9 cellular contexts compared by ENCODE assay signal in the genomic region with DNA sequence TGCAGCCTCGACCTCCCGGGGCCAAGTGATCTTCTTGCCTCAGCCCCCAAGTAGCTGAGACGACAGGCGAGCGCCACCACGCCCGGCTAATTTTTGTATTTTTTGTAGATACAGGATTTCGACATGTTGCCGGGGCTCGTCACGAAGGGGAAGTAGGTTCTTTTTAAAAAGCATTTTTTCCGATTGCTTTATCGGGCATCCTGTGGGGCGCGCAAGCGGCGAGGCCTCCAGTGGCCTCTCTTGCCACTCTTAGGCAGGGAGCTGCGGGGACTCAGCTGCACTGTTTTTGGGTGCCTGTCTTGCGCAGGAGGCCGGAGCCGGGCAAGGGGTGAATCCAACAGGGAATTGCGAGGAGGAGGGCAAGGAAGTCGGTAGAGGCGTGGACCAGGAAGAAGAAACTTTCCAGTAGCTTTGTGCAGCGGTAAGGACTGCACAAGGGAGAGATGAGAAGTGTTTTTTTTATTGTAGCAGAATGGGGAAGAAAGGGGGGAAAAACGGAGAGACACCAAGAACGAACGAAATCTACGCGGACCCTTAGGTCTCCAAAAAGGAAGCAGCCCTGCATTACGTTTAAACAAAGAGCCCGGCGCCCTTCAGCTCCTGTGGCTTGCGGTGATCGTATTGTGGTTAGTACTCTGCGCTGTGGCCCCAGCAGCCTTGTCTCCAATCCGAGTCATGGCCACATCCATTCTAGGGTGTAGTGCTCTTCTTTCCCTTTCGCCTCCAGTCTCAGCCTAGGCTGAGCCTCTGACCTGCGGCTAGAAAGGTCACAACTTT.
A peak's percentile ranks its signal among the peaks of the same experiment; 100 is the strongest.
DNase-seq lines count a peak whose midpoint lies in the region; ATAC-seq and TF ChIP-seq lines count a peak whose summit lies in the region.
"Had no signal": no experiment of that assay in that cellular context is flagged by ENCODE, and none has a peak within 500 bp of the region (broad histone marks: within the 10 kb centered on the region; RNA-seq: fewer than 3 reads in every experiment).

No MANE protein-coding gene starts in this region.

- peak overlapping the region in 6 of 7 donors; percentile 13 to 84 (median 62) for H3K27ac Mint-ChIP-seq in CD4-positive, alpha-beta memory T cell
- peak overlapping the region; percentile 60 to 79 for H3K27ac Mint-ChIP-seq in effector memory CD8-positive, alpha-beta T cell
- no peak overlapping the region for H3K27ac Mint-ChIP-seq in HFFc6

- CTCF ChIA-PET in CD4-positive, alpha-beta memory T cell (lab: Charles Lee; ENCODE audit: partially characterized antibody): interaction anchor here (0.8 to 1.0 kb wide), 2 partner anchors 16 to 18 kb away, joined by 3 read pairs; no protein-coding TSS in a partner anchor

- H3K4me1 ChIP-seq in CD4-positive, alpha-beta memory T cell (ENCODE audit: insufficient read depth, low read length): peaks cover 15% of the 10 kb centered on the region
- no peaks in the 10 kb centered on the region for H3K4me1 ChIP-seq in psoas muscle
- H3K4me1 ChIP-seq: adrenal gland had no signal

- POLR2A ChIA-PET in CD4-positive, alpha-beta memory T cell (lab: Charles Lee; ENCODE audit: partially characterized antibody): interaction anchor here (0.8 to 2.4 kb wide), 4 partner anchors 11 to 55 kb away, joined by 3 to 20 read pairs (median 7); no protein-coding TSS in a partner anchor

- H3K36me3 Mint-ChIP-seq in CD4-positive, alpha-beta memory T cell: no peaks in the 10 kb centered on the region
- H3K36me3 Mint-ChIP-seq in effector memory CD8-positive, alpha-beta T cell (ENCODE audit: insufficient read depth): peaks cover 14% of the 10 kb centered on the region
- H3K36me3 Mint-ChIP-seq in HFFc6 (ENCODE audit: low read depth): no peaks in the 10 kb centered on the region

- peak; percentile 55 to 72 (median 56) for DNase-seq in CD4-positive, alpha-beta memory T cell
- DNase-seq in activated CD4-positive, alpha-beta T cell treated with anti-CD3 and anti-CD28 coated beads for 4 hours: peak; percentile 28 to 49
- peak; percentile 53 to 55 (median 55) for DNase-seq in effector memory CD8-positive, alpha-beta T cell
- DNase-seq in psoas muscle (no peak), NCI-H1417 (lab: John Stamatoyannopoulos, UW) (no peak), HFFc6 (no peak), NCI-H2081 treated with DMSO at 0.1 percent for 48 hours (lab: John Stamatoyannopoulos, UW) (no peak)

- intact Hi-C loops in CD4-positive, alpha-beta memory T cell (cut with micrococcal nuclease): no loop called here
- intact Hi-C loops in psoas muscle (cut with DNase I): no loop called here

- H3K27ac ChIP-seq in CD4-positive, alpha-beta memory T cell (ENCODE audit: low read depth, low read length): no peak overlapping the region
- H3K27ac ChIP-seq in psoas muscle: no peak overlapping the region

- WGBS in psoas muscle, 3 donors: 49 to 56% (median 53%) methylated on average over 39 of the region's 39 CpGs

- peaks cover 12 to 19% (median 16%) of the 10 kb centered on the region in 4 donors for H3K4me1 Mint-ChIP-seq in CD4-positive, alpha-beta memory T cell
- H3K4me1 Mint-ChIP-seq in effector memory CD8-positive, alpha-beta T cell (ENCODE audit: low read depth in 2 of 2): peaks cover 24 to 28% of the 10 kb centered on the region in 2 donors
- H3K4me1 Mint-ChIP-seq in HFFc6 (ENCODE audit: low read depth): no peaks in the 10 kb centered on the region

- no peak for TF ChIP-seq CTCF in psoas muscle (IDR thresholded peaks at IDR 0.05)
- no peak for TF ChIP-seq CTCF in HFFc6 (IDR thresholded peaks at IDR 0.05)

- peak overlapping the region; percentile 75 to 99 (median 93) for H3K4me3 Mint-ChIP-seq in CD4-positive, alpha-beta memory T cell
- peak overlapping the region; percentile 84 to 85 for H3K4me3 Mint-ChIP-seq in effector memory CD8-positive, alpha-beta T cell
- no peak overlapping the region for H3K4me3 Mint-ChIP-seq in HFFc6

- no peaks in the 10 kb centered on the region for H3K9me3 ChIP-seq in CD4-positive, alpha-beta memory T cell (ENCODE audit: control insufficient read depth in 1 of 2, low read length in 2 of 2)
- H3K9me3 ChIP-seq in psoas muscle: no peaks in the 10 kb centered on the region
- H3K9me3 ChIP-seq: adrenal gland had no signal

- H3K9me3 Mint-ChIP-seq in CD4-positive, alpha-beta memory T cell: peaks cover 0 to 2% (median 0%) of the 10 kb centered on the region in 8 donors
- H3K9me3 Mint-ChIP-seq in effector memory CD8-positive, alpha-beta T cell: no peaks in the 10 kb centered on the region
- H3K9me3 Mint-ChIP-seq in HFFc6: no peaks in the 10 kb centered on the region

- ATAC-seq in HG02798 (IDR thresholded peaks at IDR 0.05; ENCODE audit: poor library complexity, unreplicated experiment) (peak; percentile 55), psoas muscle (no peak)
- ATAC-seq in effector memory CD8-positive, alpha-beta T cell (replicated peaks): peak; percentile 92

- peaks cover 2 to 7% of the 10 kb centered on the region in 2 donors for H3K27me3 Mint-ChIP-seq in CD4-positive, alpha-beta memory T cell
- H3K27me3 Mint-ChIP-seq in effector memory CD8-positive, alpha-beta T cell: peaks cover 26 to 37% of the 10 kb centered on the region in 2 donors
- H3K27me3 Mint-ChIP-seq in HFFc6 (ENCODE audit: insufficient read depth): peaks cover 17% of the 10 kb centered on the region

- H3K36me3 ChIP-seq in CD4-positive, alpha-beta memory T cell (ENCODE audit: insufficient read depth, low read length): no peaks in the 10 kb centered on the region
- H3K36me3 ChIP-seq in psoas muscle (ENCODE audit: insufficient read depth in 1 of 2, low read depth in 1 of 2): no peaks in the 10 kb centered on the region
- H3K36me3 ChIP-seq: adrenal gland had no signal

- H3K27me3 ChIP-seq in CD4-positive, alpha-beta memory T cell (ENCODE audit: insufficient read depth, low read length): no peaks in the 10 kb centered on the region
- H3K27me3 ChIP-seq in psoas muscle (ENCODE audit: insufficient read depth in 3 of 3, low read length in 2 of 3): peaks cover 0 to 30% (median 10%) of the 10 kb centered on the region in 3 donors

- H3K4me3 ChIP-seq in CD4-positive, alpha-beta memory T cell (ENCODE audit: low read length in 2 of 2): peak overlapping the region; percentile 49 to 67
- H3K4me3 ChIP-seq in psoas muscle: peak overlapping the region; percentile 36

Comparison
In these comparisons a context has a peak if more than half of its experiments do, and no peak if none do; other contexts are left out.
1. DNase-seq: peak in CD4-positive, alpha-beta memory T cell (5 of 5), activated CD4-positive, alpha-beta T cell treated with anti-CD3 and anti-CD28 coated beads for 4 hours (2 of 2) and effector memory CD8-positive, alpha-beta T cell (3 of 3); none in psoas muscle (0 of 2), NCI-H1417 (0 of 3), HFFc6 (single experiment) and NCI-H2081 treated with DMSO at 0.1 percent for 48 hours (single experiment).
2. ATAC-seq: peak in HG02798 (single experiment) and effector memory CD8-positive, alpha-beta T cell (single experiment); none in psoas muscle (0 of 4).